ENCODE assay signal across 9 cellular contexts in genomic region chr1:60848583-60849188, GRCh38.
DNase-seq lines count a peak whose midpoint lies in the region; ATAC-seq, FAIRE-seq and TF ChIP-seq lines count a peak whose summit lies in the region.
"Had no signal": no experiment of that assay in that cellular context is flagged by ENCODE, and none has a peak within 500 bp of the region (broad histone marks: within the 10 kb centered on the region; RNA-seq: fewer than 3 reads in every experiment).

No MANE protein-coding gene starts in this region.

- H3K4me2 ChIP-seq in H1 (ENCODE audit: insufficient read depth in 1 of 2, low read depth in 2 of 2, low read length in 2 of 2), result peak overlapping the region; percentile 10 to 28; a peak in 1 of 4 replicates

- no peak overlapping the region for H4K8ac ChIP-seq in H1 (ENCODE audit: extremely low read depth, insufficient read depth, low read length)

- no peak overlapping the region for H2AK5ac ChIP-seq in H1 (ENCODE audit: low read depth, low read length)

- no peak overlapping the region for H3K27ac ChIP-seq in left ventricle myocardium inferior (replicated peaks)
- H3K27ac ChIP-seq in H1 (ENCODE audit: low read depth, low read length), result no peak overlapping the region

- peak overlapping the region; percentile 44 for H4K5ac ChIP-seq in H1 (ENCODE audit: insufficient read length, low read depth, low read length)

- peak; percentile 74 to 82 for TF ChIP-seq RAD21 in H1 (IDR thresholded peaks at IDR 0.05 in 1 of 2, conservative IDR thresholded peaks at IDR 0.05 in 1 of 2; ENCODE audit: low read depth in 2 of 2, low read length in 2 of 2)

- H4K20me1 ChIP-seq in H1 (replicated peaks in 1 of 2; ENCODE audit: control insufficient read depth in 1 of 2, insufficient read depth in 2 of 2, low read length in 2 of 2), result no peaks in the 10 kb centered on the region

- peak overlapping the region; percentile 85; the same call in 1 of the 2 replicates for H3K18ac ChIP-seq in H1 (ENCODE audit: extremely low read depth, low read length)

- CTCF ChIA-PET in H1 (lab: Charles Lee; ENCODE audit: partially characterized antibody), result interaction anchor here (0.6 to 4.4 kb wide), 39 partner anchors 9 to 877 kb away, joined by 3 to 42 read pairs (median 4); no protein-coding TSS in a partner anchor

- peak; percentile 82 for FAIRE-seq in H1 (lab: Jason Lieb, UNC)
- FAIRE-seq: colon had no signal

- H3K27me3 ChIP-seq in left ventricle myocardium inferior (ENCODE audit: low read depth) (no peaks in the 10 kb centered on the region), H1 (replicated peaks in 1 of 4; ENCODE audit: control insufficient read depth in 3 of 4, extremely low read depth in 1 of 4, insufficient read depth in 3 of 4, low read length in 3 of 4) (no peaks in the 10 kb centered on the region)

- no peaks in the 10 kb centered on the region for H3K36me3 ChIP-seq in left ventricle myocardium inferior
- peaks cover 0 to 3% (median 0%) of the 10 kb centered on the region in 4 experiments; a peak in 2 of 8 replicates for H3K36me3 ChIP-seq in H1 (ENCODE audit: control insufficient read depth in 2 of 4, insufficient read depth in 4 of 4, low read length in 3 of 4)

- peak overlapping the region; percentile 90; the same call in 1 of the 2 replicates for H2BK5ac ChIP-seq in H1 (ENCODE audit: low read depth, low read length)

- H3K14ac ChIP-seq in H1 (ENCODE audit: insufficient read length), result no peak overlapping the region

- H2BK12ac ChIP-seq in H1 (ENCODE audit: low read depth, low read length), result 0 out of 2 replicates have a peak overlapping the region, but pooled peaks have one; percentile 96

- H2BK15ac ChIP-seq in H1 (ENCODE audit: low read length), result no peak overlapping the region

- intact Hi-C loops in left ventricle myocardium inferior (cut with micrococcal nuclease), result loop anchor here (10.0 kb wide), 1 partner anchor 196 kb away; no protein-coding TSS in a partner anchor
- intact Hi-C loops in left ventricle myocardium superior (cut with micrococcal nuclease), result loop anchor here (2.0 kb wide), 1 partner anchor 194 kb away; no protein-coding TSS in a partner anchor

- H3K4me3 ChIP-seq in left ventricle myocardium inferior, result no peak overlapping the region
- H3K4me3 ChIP-seq in H1 (ENCODE audit: extremely low read depth in 1 of 4, insufficient read depth in 2 of 4, low read depth in 3 of 4, low read length in 4 of 4), result peak overlapping the region in 1 of 4 experiments; percentile 28; a peak in 1 of 8 replicates

- H3K4me1 ChIP-seq in left ventricle myocardium inferior, result no peaks in the 10 kb centered on the region
- peaks cover 0 to 5% (median 2%) of the 10 kb centered on the region in 4 experiments; a peak in 5 of 7 replicates for H3K4me1 ChIP-seq in H1 (replicated peaks in 1 of 4; ENCODE audit: control insufficient read depth in 3 of 4, insufficient read depth in 4 of 4, low read length in 3 of 4)

- H3K4ac ChIP-seq in H1 (replicated peaks; ENCODE audit: insufficient read length, low read depth, low read length), result no peak overlapping the region

- ATAC-seq in left ventricle myocardium superior, result no peak
- ATAC-seq in HG03521 (IDR thresholded peaks at IDR 0.05; ENCODE audit: unreplicated experiment), result no peak
- no peak for ATAC-seq in GM21367 (IDR thresholded peaks at IDR 0.05; ENCODE audit: unreplicated experiment)

- H2BK20ac ChIP-seq in H1 (ENCODE audit: low read length), result peak overlapping the region; percentile 95; the same call in 1 of the 2 replicates

- WGBS in H1 (ENCODE audit: extremely low coverage in 1 of 2, insufficient coverage in 1 of 2, insufficient read length in 1 of 2, insufficient replicate concordance in 2 of 2, low coverage in 1 of 2, low lambda C conversion rate in 2 of 2, missing lambda C conversion rate in 1 of 2), 2 experiments, result 13% methylated on average over 1 of the region's 1 CpG; no CpG with 5 or more reads in 1 of the 2 experiments

- no peak overlapping the region for H4K91ac ChIP-seq in H1 (replicated peaks; ENCODE audit: insufficient read length, low read length)

- H2BK120ac ChIP-seq in H1 (replicated peaks; ENCODE audit: low read depth, low read length), result no peak overlapping the region

- no peak overlapping the region for H3K23ac ChIP-seq in H1 (ENCODE audit: insufficient read length)

- TF ChIP-seq EP300 in H1 (IDR thresholded peaks at IDR 0.05; ENCODE audit: borderline replicate concordance in 1 of 2, low read depth in 2 of 2, low read length in 2 of 2), result no peak

- no peaks in the 10 kb centered on the region for H3K23me2 ChIP-seq in H1 (ENCODE audit: low read depth, low read length)

- peak; percentile 63 for TF ChIP-seq CTCF in left ventricle myocardium inferior (IDR thresholded peaks at IDR 0.05; ENCODE audit: borderline replicate concordance)
- TF ChIP-seq CTCF in H1 (IDR thresholded peaks at IDR 0.05; ENCODE audit: control extremely low read depth in 1 of 3, insufficient read depth in 1 of 3, low read depth in 1 of 3, low read length in 3 of 3), result peak in 2 of 3 experiments; percentile 49 to 53; a peak in 2 of 4 replicates

- peaks cover 40% of the 10 kb centered on the region for H3K9me3 ChIP-seq in left ventricle myocardium inferior (replicated peaks)
- H3K9me3 ChIP-seq in H1 (ENCODE audit: insufficient read depth in 2 of 2, low read depth in 1 of 2, low read length in 1 of 2), result peaks cover 0 to 7% of the 10 kb centered on the region in 2 experiments; a peak in 2 of 4 replicates

- H3K79me1 ChIP-seq in H1 (ENCODE audit: low read depth, low read length), result no peaks in the 10 kb centered on the region

- H2AFZ ChIP-seq in H1 (ENCODE audit: low read length), result peak overlapping the region; percentile 11; the same call in 1 of the 2 replicates

- POLR2A ChIA-PET in H1 (lab: Charles Lee; ENCODE audit: partially characterized antibody), result interaction anchor here (0.6 to 2.6 kb wide), 3 partner anchors 67 to 195 kb away, joined by 3 to 14 read pairs (median 3); no protein-coding TSS in a partner anchor

- DNase-seq in left ventricle myocardium inferior (no peak), left ventricle myocardium superior (no peak), NCI-H748 treated with DMSO at 0.1 percent for 48 hours (lab: John Stamatoyannopoulos, UW) (peak; percentile 21), H1 (ENCODE audit: low read depth in 1 of 2, low spot score in 2 of 2) (peak; percentile 1 to 59), pons (ENCODE audit: low spot score) (peak; percentile 31)
- no peak for DNase-seq in activated T-cell treated with anti-CD3 and anti-CD28 coated beads, Interleukin-2, amount 50 U/mL, for 1 hour

- no peak for TF ChIP-seq POLR2A in H1 (IDR thresholded peaks at IDR 0.05; ENCODE audit: control extremely low read depth in 1 of 2, low read depth in 2 of 2, low read length in 2 of 2)

- H3K56ac ChIP-seq in H1 (replicated peaks; ENCODE audit: insufficient read length, low read depth, low read length), result no peak overlapping the region

- H3K9ac ChIP-seq in H1 (replicated peaks in 1 of 4; ENCODE audit: extremely low read depth in 1 of 4, low read depth in 3 of 4, low read length in 3 of 4), result no peak overlapping the region

- H3K79me2 ChIP-seq in H1 (ENCODE audit: control insufficient read depth in 1 of 2, insufficient read depth in 2 of 2, low read length in 2 of 2), result no peaks in the 10 kb centered on the region

TF ChIP-seq in H1, 55 proteins besides CTCF, POLR2A, EP300 and RAD21:
- TF ChIP-seq SRF (IDR thresholded peaks at IDR 0.05; ENCODE audit: low read depth, low read length) (no peak), CEBPB (IDR thresholded peaks at IDR 0.05; ENCODE audit: low read depth, low read length) (0 out of 2 replicates have a peak, but pooled peaks have one; percentile 30)

Comparison
In these comparisons a context has a peak if more than half of its experiments do, and no peak if none do; other contexts are left out.
1. DNase-seq: peak in NCI-H748 treated with DMSO at 0.1 percent for 48 hours (single experiment), H1 (2 of 2) and pons (single experiment); none in left ventricle myocardium inferior (single experiment), left ventricle myocardium superior (single experiment) and activated T-cell treated with anti-CD3 and anti-CD28 coated beads, Interleukin-2, amount 50 U/mL, for 1 hour (single experiment).